In the genomic region with DNA sequence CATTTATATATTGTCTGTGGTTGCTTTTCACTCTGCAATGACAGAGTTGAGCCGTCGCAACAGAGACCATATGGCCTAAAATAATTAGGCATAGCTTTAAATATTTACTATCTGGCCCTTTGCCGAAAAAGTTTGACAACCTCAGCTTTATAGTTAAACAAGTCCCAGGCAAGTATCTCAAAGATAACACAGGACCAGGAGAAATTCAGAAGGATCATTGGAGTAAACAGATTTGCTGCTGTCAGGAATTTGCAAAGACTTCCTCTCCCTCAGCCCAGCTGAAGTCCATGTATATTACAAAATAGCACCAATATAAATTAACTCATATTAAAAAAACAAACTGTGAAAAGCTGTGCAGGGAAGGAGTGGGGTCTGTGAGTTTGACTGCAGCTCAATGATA, we compare ENCODE assay signal across 18 cellular contexts. TPM values are rescaled to one million over a fixed set of nuclear protein-coding genes. Genes with fewer than 3 reads are reported as not detected.
"Had no signal": no experiment of that assay in that cellular context is flagged by ENCODE, and none has a peak within 500 bp of the region (broad histone marks: within the 10 kb centered on the region; RNA-seq: fewer than 3 reads in every experiment).

No MANE protein-coding gene starts in this region.

- H3K9me3 Mint-ChIP-seq: central memory CD8-positive, alpha-beta T cell; naive thymus-derived CD4-positive, alpha-beta T cell had no signal

- ATAC-seq: foreskin keratinocyte; left ventricle myocardium superior; naive thymus-derived CD4-positive, alpha-beta T cell; sciatic nerve had no signal

- H3K4me3 Mint-ChIP-seq: central memory CD8-positive, alpha-beta T cell; naive thymus-derived CD4-positive, alpha-beta T cell; type B pancreatic cell had no signal

- DNase-seq: cortex of kidney; esophagus squamous epithelium; foreskin keratinocyte; heart left ventricle; left ventricle myocardium superior; mesendoderm; naive thymus-derived CD4-positive, alpha-beta T cell; stimulated activated CD4-positive, alpha-beta T cell treated with anti-CD3 and anti-CD28 coated beads, Interleukin-2, amount 100 ng/mL, for 24 hours; stimulated activated CD4-positive, alpha-beta T cell treated with anti-CD3 and anti-CD28 coated beads, Interleukin-4, amount 100 ng/mL, for 4 hours; stimulated activated naive CD4-positive, alpha-beta T cell; stomach; thyroid gland had no signal

- H3K4me1 ChIP-seq: foreskin keratinocyte, suprapubic skin had no signal

- H3K27me3 Mint-ChIP-seq: central memory CD8-positive, alpha-beta T cell; type B pancreatic cell had no signal

- H3K4me3 ChIP-seq: esophagus squamous epithelium, heart left ventricle, lung, stomach, suprapubic skin, thyroid gland had no signal

- H3K36me3 ChIP-seq: neutrophil had no signal

- H3K27ac Mint-ChIP-seq: naive thymus-derived CD4-positive, alpha-beta T cell; type B pancreatic cell had no signal

- H3K27me3 ChIP-seq: esophagus squamous epithelium, foreskin keratinocyte, heart left ventricle, neutrophil, stomach, suprapubic skin, thyroid gland had no signal

- H3K27ac ChIP-seq: esophagus squamous epithelium, foreskin keratinocyte, neutrophil, suprapubic skin, thyroid gland had no signal

- H3K36me3 Mint-ChIP-seq: naive thymus-derived CD4-positive, alpha-beta T cell had no signal

- H3K9me3 ChIP-seq: esophagus squamous epithelium, heart left ventricle, neutrophil, stomach, suprapubic skin, thyroid gland had no signal

RNA-seq across cellular contexts. Expression of gene NID1, which starts 34.3 kb away (rescaled TPM):
- polyA plus RNA-seq: naive thymus-derived CD4-positive, alpha-beta T cell had no signal
